20 cellular contexts compared by ENCODE assay signal in genomic region chr1:115493834-115494233, GRCh38.
"Had no signal": no experiment of that assay in that cellular context is flagged by ENCODE, and none has a peak within 500 bp of the region (broad histone marks: within the 10 kb centered on the region; RNA-seq: fewer than 3 reads in every experiment).

No MANE protein-coding gene starts in this region.

- H3K27me3 Mint-ChIP-seq: naive thymus-derived CD8-positive, alpha-beta T cell had no signal

- ATAC-seq: naive thymus-derived CD8-positive, alpha-beta T cell; pancreas; right cardiac atrium; stimulated activated effector memory CD8-positive, alpha-beta T cell treated with anti-CD3 and anti-CD28 coated beads, Interleukin-12 subunit alpha, Interleukin-12 subunit beta, amount 100 ng/mL, for 72 hours had no signal

- H3K36me3 Mint-ChIP-seq: naive thymus-derived CD8-positive, alpha-beta T cell; stimulated activated effector memory CD8-positive, alpha-beta T cell treated with anti-CD3 and anti-CD28 coated beads, Interleukin-12 subunit alpha, Interleukin-12 subunit beta, amount 100 ng/mL, for 72 hours had no signal

- H3K4me3 Mint-ChIP-seq: naive thymus-derived CD8-positive, alpha-beta T cell; nephron progenitor cell; stimulated activated effector memory CD8-positive, alpha-beta T cell treated with anti-CD3 and anti-CD28 coated beads, Interleukin-12 subunit alpha, Interleukin-12 subunit beta, amount 100 ng/mL, for 72 hours had no signal

- H3K36me3 ChIP-seq: esophagus squamous epithelium, pancreas, sigmoid colon, stomach, thyroid gland had no signal

- H3K4me3 ChIP-seq: coronary artery, esophagus squamous epithelium, pancreas, sigmoid colon, stomach, thyroid gland had no signal

- H3K9me3 Mint-ChIP-seq: stimulated activated effector memory CD8-positive, alpha-beta T cell treated with anti-CD3 and anti-CD28 coated beads, Interleukin-12 subunit alpha, Interleukin-12 subunit beta, amount 100 ng/mL, for 72 hours had no signal

- H3K4me1 Mint-ChIP-seq: naive thymus-derived CD8-positive, alpha-beta T cell; stimulated activated effector memory CD8-positive, alpha-beta T cell treated with anti-CD3 and anti-CD28 coated beads, Interleukin-12 subunit alpha, Interleukin-12 subunit beta, amount 100 ng/mL, for 72 hours had no signal

- H3K4me1 ChIP-seq: esophagus squamous epithelium, pancreas, sigmoid colon, stomach had no signal

- H3K27ac Mint-ChIP-seq: naive thymus-derived CD8-positive, alpha-beta T cell; nephron progenitor cell; stimulated activated effector memory CD8-positive, alpha-beta T cell treated with anti-CD3 and anti-CD28 coated beads, Interleukin-12 subunit alpha, Interleukin-12 subunit beta, amount 100 ng/mL, for 72 hours had no signal

- H3K27me3 ChIP-seq: esophagus squamous epithelium, pancreas, sigmoid colon, stomach, thyroid gland had no signal

- DNase-seq: dermis blood vessel endothelial cell; effector memory CD4-positive, alpha-beta T cell; esophagus squamous epithelium; foreskin melanocyte; glutamatergic neuron; hypothalamus; naive thymus-derived CD8-positive, alpha-beta T cell; nephron progenitor cell; nucleus accumbens; pancreas; sigmoid colon; stimulated activated CD4-positive, alpha-beta T cell treated with anti-CD3 and anti-CD28 coated beads, Interleukin-2, amount 100 ng/mL, for 24 hours; stimulated activated CD4-positive, alpha-beta T cell treated with anti-CD3 and anti-CD28 coated beads, Interleukin-4, amount 100 ng/mL, for 24 hours; stimulated activated naive CD4-positive, alpha-beta T cell treated with Interleukin-2 at 50 U/mL for 16 hours; stomach; thyroid gland; trophoblast cell had no signal

- H3K27ac ChIP-seq: coronary artery, esophagus squamous epithelium, pancreas, sigmoid colon, stomach, thyroid gland had no signal

- H3K9me3 ChIP-seq: esophagus squamous epithelium, pancreas, sigmoid colon, stomach, thyroid gland had no signal
